ENCODE assay signal across 16 cellular contexts in the genomic region with DNA sequence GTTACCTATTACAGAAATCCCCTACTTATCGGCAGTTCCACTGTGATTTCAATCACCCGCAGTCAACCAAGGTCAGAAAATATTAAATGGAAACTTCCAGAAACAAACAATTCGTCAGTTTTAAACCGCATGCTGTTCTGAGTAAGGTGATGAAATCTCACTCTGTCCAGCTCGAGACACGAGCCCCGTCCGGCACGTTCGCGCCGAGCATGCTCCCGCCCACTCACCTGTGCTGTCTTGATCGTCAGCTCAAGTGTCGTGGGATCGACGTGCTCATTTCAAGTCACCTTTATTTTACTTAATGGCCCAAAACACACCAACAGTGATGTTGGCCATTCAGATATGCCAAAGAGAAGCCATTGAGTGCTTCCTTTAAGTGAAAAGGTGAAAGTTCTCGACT. TPM values are rescaled to one million over a fixed set of nuclear protein-coding genes. Genes with fewer than 3 reads are reported as not detected.
A peak's percentile ranks its signal among the peaks of the same experiment; 100 is the strongest.
DNase-seq lines count a peak whose midpoint lies in the region; TF ChIP-seq lines count a peak whose summit lies in the region.
"Had no signal": no experiment of that assay in that cellular context is flagged by ENCODE, and none has a peak within 500 bp of the region (broad histone marks: within the 10 kb centered on the region; RNA-seq: fewer than 3 reads in every experiment).

No MANE protein-coding gene starts in this region.

- CTCF ChIA-PET in activated naive CD4-positive, alpha-beta T cell treated with anti-CD3 and anti-CD28 coated beads for 36 hours (lab: Charles Lee) = no interaction called here

- peaks cover 95% of the 10 kb centered on the region for H3K79me2 ChIP-seq in Karpas-422 (ENCODE audit: low read length)

- H3K36me3 ChIP-seq in Karpas-422 (ENCODE audit: insufficient read depth, low read length) (peaks cover 31% of the 10 kb centered on the region), spleen (peaks cover 0 to 37% (median 3%) of the 10 kb centered on the region in 6 donors), WERI-Rb-1 (no peaks in the 10 kb centered on the region)

- H3K4me1 ChIP-seq in Karpas-422 (ENCODE audit: low read length) = peaks cover 32% of the 10 kb centered on the region
- H3K4me1 ChIP-seq in spleen = peaks cover 0 to 56% (median 20%) of the 10 kb centered on the region in 6 donors

- H3K27me3 ChIP-seq in Karpas-422 (ENCODE audit: low read length) (no peaks in the 10 kb centered on the region), spleen (replicated peaks in 1 of 7) (no peaks in the 10 kb centered on the region), WERI-Rb-1 (ENCODE audit: insufficient read depth, low read depth, severe bottlenecking) (no peaks in the 10 kb centered on the region)
- H3K27me3 ChIP-seq: BLaER1 treated with 17β-estradiol and CSF1 and Interleukin-3, amounts not matched to agents 10 nM and 100 nM had no signal

- H3K27ac Mint-ChIP-seq in activated naive CD4-positive, alpha-beta T cell treated with anti-CD3 and anti-CD28 coated beads for 36 hours = peak overlapping the region; percentile 39
- H3K27ac Mint-ChIP-seq in immature natural killer cell = peak overlapping the region in 5 of 6 donors; percentile 20 to 98 (median 56)

- H3K4me2 ChIP-seq in Karpas-422 (ENCODE audit: low read depth, low read length, poor library complexity, severe bottlenecking) = no peak overlapping the region
- H3K4me2 ChIP-seq: BLaER1 treated with 17β-estradiol and CSF1 and Interleukin-3, amounts not matched to agents 10 nM and 100 nM had no signal

- no peak overlapping the region for H3K9ac ChIP-seq in Karpas-422 (ENCODE audit: low read length)
- H3K9ac ChIP-seq: BLaER1 treated with 17β-estradiol and CSF1 and Interleukin-3, amounts not matched to agents 10 nM and 100 nM; GM23248 had no signal

- H2AFZ ChIP-seq in Karpas-422 (ENCODE audit: low read length) = no peak overlapping the region
- H2AFZ ChIP-seq: GM23248 had no signal

- WGBS in spleen, 5 donors = 93 to 99% (median 97%) methylated on average over 18 of the region's 18 CpGs

- no peak for TF ChIP-seq POLR2A in spleen (IDR thresholded peaks at IDR 0.05)

- H3K27ac ChIP-seq in Karpas-422 (ENCODE audit: low read length) (no peak overlapping the region), spleen (no peak overlapping the region), WERI-Rb-1 (no peak overlapping the region)
- H3K27ac ChIP-seq: BLaER1 treated with 17β-estradiol and CSF1 and Interleukin-3, amounts not matched to agents 10 nM and 100 nM; GM23248 had no signal

- intact Hi-C loops in activated naive CD4-positive, alpha-beta T cell treated with anti-CD3 and anti-CD28 coated beads for 36 hours (cut with micrococcal nuclease) = no loop called here
- intact Hi-C loops in spleen (cut with DNase I; ENCODE audit: low total_unique reads) = no loop called here

- H4K20me1 ChIP-seq in Karpas-422 (ENCODE audit: insufficient read depth, low read depth, low read length) = peaks cover 5% of the 10 kb centered on the region

- H3K9me3 Mint-ChIP-seq in activated naive CD4-positive, alpha-beta T cell treated with anti-CD3 and anti-CD28 coated beads for 36 hours = peaks cover 5% of the 10 kb centered on the region
- H3K9me3 Mint-ChIP-seq in immature natural killer cell = peaks cover 12 to 25% (median 15%) of the 10 kb centered on the region in 6 donors

- TF ChIP-seq CTCF in spleen (IDR thresholded peaks at IDR 0.05 in 8 of 11, conservative IDR thresholded peaks at IDR 0.05 in 3 of 11) (no peak), WERI-Rb-1 (IDR thresholded peaks at IDR 0.05; ENCODE audit: low read depth, low read length) (no peak)

- H3K9me2 ChIP-seq in Karpas-422 (replicated peaks; ENCODE audit: insufficient read depth, low read length) = no peaks in the 10 kb centered on the region

- peaks cover 67% of the 10 kb centered on the region for H3K4me1 Mint-ChIP-seq in activated naive CD4-positive, alpha-beta T cell treated with anti-CD3 and anti-CD28 coated beads for 36 hours (ENCODE audit: low read depth)
- H3K4me1 Mint-ChIP-seq in immature natural killer cell = peaks cover 78 to 97% of the 10 kb centered on the region in 2 donors

- H3K9me3 ChIP-seq in Karpas-422 (ENCODE audit: low read length) (no peaks in the 10 kb centered on the region), spleen (peaks cover 0 to 8% (median 0%) of the 10 kb centered on the region in 8 donors), WERI-Rb-1 (ENCODE audit: severe bottlenecking) (no peaks in the 10 kb centered on the region)

- no peak overlapping the region for H3K4me3 Mint-ChIP-seq in activated naive CD4-positive, alpha-beta T cell treated with anti-CD3 and anti-CD28 coated beads for 36 hours
- H3K4me3 Mint-ChIP-seq in immature natural killer cell = no peak overlapping the region

- H3K36me3 Mint-ChIP-seq in activated naive CD4-positive, alpha-beta T cell treated with anti-CD3 and anti-CD28 coated beads for 36 hours (ENCODE audit: low read depth) = peaks cover 40% of the 10 kb centered on the region
- peaks cover 25 to 60% (median 41%) of the 10 kb centered on the region in 3 donors for H3K36me3 Mint-ChIP-seq in immature natural killer cell

- DNase-seq in activated naive CD4-positive, alpha-beta T cell treated with anti-CD3 and anti-CD28 coated beads for 36 hours = no peak
- no peak for DNase-seq in activated naive CD4-positive, alpha-beta T cell (lab: John Stamatoyannopoulos, UW)
- DNase-seq in Karpas-422 (peak; percentile 38), immature natural killer cell (no peak), spleen (peak; percentile 64), NCI-H524 treated with DMSO at 0.1 percent for 48 hours (lab: John Stamatoyannopoulos, UW) (no peak), NCI-H1436 treated with DMSO at 0.1 percent for 48 hours (lab: John Stamatoyannopoulos, UW) (no peak), WERI-Rb-1 (no peak)
- DNase-seq: DMS 273 treated with DMSO at 0.1 percent for 48 hours, GDM1, GM23248, HCEC 1CT, NCI-H2227 treated with DMSO at 0.1 percent for 48 hours, NCI-H524 had no signal

- H3K27me3 Mint-ChIP-seq in activated naive CD4-positive, alpha-beta T cell treated with anti-CD3 and anti-CD28 coated beads for 36 hours (ENCODE audit: low read depth) = no peaks in the 10 kb centered on the region
- peaks cover 31 to 59% (median 57%) of the 10 kb centered on the region in 3 donors for H3K27me3 Mint-ChIP-seq in immature natural killer cell (ENCODE audit: low read depth in 3 of 3)

- H3K4me3 ChIP-seq in Karpas-422 (ENCODE audit: low read length) (no peak overlapping the region), spleen (no peak overlapping the region), WERI-Rb-1 (ENCODE audit: low read depth, low read length) (no peak overlapping the region)
- H3K4me3 ChIP-seq: BLaER1 treated with 17β-estradiol and CSF1 and Interleukin-3, amounts not matched to agents 10 nM and 100 nM; GM23248; K562 had no signal

RNA-seq across cellular contexts. Expression of gene ESYT2, which starts 21.2 kb away (rescaled TPM):
- total RNA-seq in activated naive CD4-positive, alpha-beta T cell treated with anti-CD3 and anti-CD28 coated beads for 36 hours = 10 to 100 TPM; 41.7 to 44.3 TPM
- 216 and 242 TPM in 2 replicates for total RNA-seq in Karpas-422 (2014; rRNA removed; shearing (Covaris generic); ENCODE audit: low replicate concordance)
- polyA plus RNA-seq in immature natural killer cell = 10 to 100 TPM; 70.1 to 95.7 (median 84.0) TPM
- total RNA-seq in spleen = 10 to 100 TPM; 37.1 to 61.0 (median 47.2) TPM
- 10 to 100 TPM in 2 of 3 donors, 1 to 10 TPM in 1; 6.6 to 10.3 (median 10.0) TPM for polyA plus RNA-seq in spleen

RNA-seq across cellular contexts. Expression of gene DYNC2I1, which starts 48.2 kb away (rescaled TPM):
- 1 to 10 TPM; 8.0 to 8.5 TPM for total RNA-seq in activated naive CD4-positive, alpha-beta T cell treated with anti-CD3 and anti-CD28 coated beads for 36 hours
- total RNA-seq in Karpas-422 (2014; rRNA removed; shearing (Covaris generic); ENCODE audit: low replicate concordance) = 15.9 and 40.0 TPM in 2 replicates
- polyA plus RNA-seq in immature natural killer cell (10 to 100 TPM in 2 of 3 donors, 1 to 10 TPM in 1; 2.8 to 29.8 (median 28.7) TPM), spleen (1 to 10 TPM; 3.7 to 8.6 (median 8.0) TPM)
- total RNA-seq in spleen = 10 to 100 TPM; 14.9 to 21.7 (median 17.8) TPM

Comparison
In these comparisons a context has a peak if more than half of its experiments do, and no peak if none do; other contexts are left out.
1. DNase-seq: peak in Karpas-422 (single experiment) and spleen (single experiment); none in activated naive CD4-positive, alpha-beta T cell treated with anti-CD3 and anti-CD28 coated beads for 36 hours (single experiment), activated naive CD4-positive, alpha-beta T cell (0 of 4), immature natural killer cell (0 of 3), NCI-H524 treated with DMSO at 0.1 percent for 48 hours (single experiment), NCI-H1436 treated with DMSO at 0.1 percent for 48 hours (single experiment) and WERI-Rb-1 (single experiment).